22 cellular contexts compared by ENCODE assay signal in genomic region chr5:1195916-1196315, GRCh38. TPM values are rescaled to one million over a fixed set of nuclear protein-coding genes. Genes with fewer than 3 reads are reported as not detected.
DNase-seq lines count a peak whose midpoint lies in the region; ATAC-seq, FAIRE-seq and TF ChIP-seq lines count a peak whose summit lies in the region.
"Had no signal": no experiment of that assay in that cellular context is flagged by ENCODE, and none has a peak within 500 bp of the region (broad histone marks: within the 10 kb centered on the region; RNA-seq: fewer than 3 reads in every experiment).

No MANE protein-coding gene starts in this region.

- H4K5ac ChIP-seq in IMR-90 (ENCODE audit: low read depth, low read length) = no peak overlapping the region

- no peak overlapping the region for H3K4ac ChIP-seq in IMR-90 (ENCODE audit: low read depth, low read length)

- DNase-seq in Right ventricle myocardium superior (peak; percentile 20), left ventricle myocardium superior (no peak), IMR-90 (no peak), K562 (ENCODE audit: extremely low read depth in 1 of 4, low spot score in 3 of 4) (no peak), mesenteric fat pad (ENCODE audit: low spot score) (peak; percentile 51), gastrocnemius medialis (no peak)
- DNase-seq: 8988T; CD4-positive, alpha-beta memory T cell; DMS153; DMS79; GF-D8; H9 had no signal

- H3K23ac ChIP-seq in IMR-90 (ENCODE audit: low read depth, low read length) = no peak overlapping the region

- no peaks in the 10 kb centered on the region for H3K36me3 ChIP-seq in IMR-90 (ENCODE audit: control insufficient read depth, insufficient read depth, low read length)
- no peaks in the 10 kb centered on the region for H3K36me3 ChIP-seq in K562 (ENCODE audit: control insufficient read depth, insufficient read depth, low read length)
- no peaks in the 10 kb centered on the region for H3K36me3 ChIP-seq in gastrocnemius medialis
- H3K36me3 ChIP-seq: BLaER1 had no signal

- no peak overlapping the region for H2BK5ac ChIP-seq in IMR-90 (ENCODE audit: low read depth, low read length, poor library complexity, severe bottlenecking)

- no peak overlapping the region for H4K8ac ChIP-seq in IMR-90 (ENCODE audit: low read depth in 2 of 2, low read length in 2 of 2)

- peaks cover 13% of the 10 kb centered on the region; the same call in 1 of the 2 replicates for H3K27me3 ChIP-seq in IMR-90 (ENCODE audit: control insufficient read depth, insufficient read depth, low read length)
- H3K27me3 ChIP-seq in K562 (ENCODE audit: control insufficient read depth in 2 of 2, insufficient read depth in 2 of 2, low read length in 2 of 2) = no peaks in the 10 kb centered on the region; a peak in 1 of 5 replicates
- peaks cover under 1 to 14% (median 10%) of the 10 kb centered on the region in 3 donors for H3K27me3 ChIP-seq in gastrocnemius medialis

- intact Hi-C loops in Right ventricle myocardium superior (cut with DNase I) (no loop called here), left ventricle myocardium superior (cut with micrococcal nuclease) (no loop called here), IMR-90 (cut with micrococcal nuclease) (no loop called here), K562 (cut with micrococcal nuclease) (no loop called here), gastrocnemius medialis (cut with DNase I; ENCODE audit: low total_unique reads) (no loop called here)

- CTCF ChIA-PET in IMR-90 (lab: Yijun Ruan, JAX) = no interaction called here
- CTCF ChIA-PET in K562 (lab: Yijun Ruan, JAX; ENCODE audit: low intra/inter-chr PET ratio) = no interaction called here

- H4K20me1 ChIP-seq in IMR-90 (ENCODE audit: insufficient read depth, low read length) (no peaks in the 10 kb centered on the region), K562 (replicated peaks; ENCODE audit: control insufficient read depth, insufficient read depth, low read length) (no peaks in the 10 kb centered on the region)
- H4K20me1 ChIP-seq: BLaER1 had no signal

- H2AK9ac ChIP-seq in IMR-90 (replicated peaks; ENCODE audit: low read depth, low read length, poor library complexity) = peak overlapping the region; percentile 42

- no peak for FAIRE-seq in K562 (lab: Jason Lieb, UNC)
- FAIRE-seq: GM19239, H1 had no signal

- no peak overlapping the region for H2BK20ac ChIP-seq in IMR-90 (ENCODE audit: low read depth, low read length)

- H3K9me3 ChIP-seq in IMR-90 (ENCODE audit: control insufficient read depth, insufficient read depth, low read length) (no peaks in the 10 kb centered on the region), K562 (replicated peaks; ENCODE audit: control insufficient read depth, insufficient read depth, low read depth, low read length) (no peaks in the 10 kb centered on the region; the same call in 1 of the 2 replicates), gastrocnemius medialis (no peaks in the 10 kb centered on the region)
- H3K9me3 ChIP-seq: BLaER1 had no signal

- H3K9ac ChIP-seq in IMR-90 (ENCODE audit: low read depth, low read length) (no peak overlapping the region), K562 (ENCODE audit: insufficient read depth in 1 of 2, low read depth in 2 of 2, low read length in 2 of 2) (no peak overlapping the region)
- H3K9ac ChIP-seq: BLaER1 had no signal

- H3K79me1 ChIP-seq in IMR-90 (ENCODE audit: low read depth in 1 of 2, low read length in 2 of 2) = no peaks in the 10 kb centered on the region

- H3K9me1 ChIP-seq in IMR-90 (ENCODE audit: insufficient read depth, low read length) = no peaks in the 10 kb centered on the region
- H3K9me1 ChIP-seq in K562 (ENCODE audit: control insufficient read depth, insufficient read depth, low read length) = no peaks in the 10 kb centered on the region

- H3K27ac ChIP-seq in IMR-90 (ENCODE audit: insufficient read depth, low read length) = no peak overlapping the region
- no peak overlapping the region for H3K27ac ChIP-seq in K562 (ENCODE audit: extremely low read depth, low read depth, low read length)
- no peak overlapping the region for H3K27ac ChIP-seq in gastrocnemius medialis
- H3K27ac ChIP-seq: BLaER1 had no signal

- H3K79me2 ChIP-seq in K562 (ENCODE audit: control insufficient read depth, insufficient read depth, low read length) = no peaks in the 10 kb centered on the region

- TF ChIP-seq POLR2A in IMR-90 (IDR thresholded peaks at IDR 0.05; ENCODE audit: low read depth, low read length) (no peak), K562 (conservative IDR thresholded peaks at IDR 0.05) (no peak), gastrocnemius medialis (IDR thresholded peaks at IDR 0.05) (no peak)

- H3K56ac ChIP-seq in IMR-90 (ENCODE audit: extremely low read depth, insufficient read depth, low read length) = no peak overlapping the region

- H3K4me3 ChIP-seq in IMR-90 (ENCODE audit: insufficient read depth, low read depth, low read length) = no peak overlapping the region
- no peak overlapping the region for H3K4me3 ChIP-seq in K562
- no peak overlapping the region for H3K4me3 ChIP-seq in gastrocnemius medialis
- H3K4me3 ChIP-seq: BLaER1 had no signal

- ATAC-seq in Right ventricle myocardium superior (ENCODE audit: poor library complexity) = no peak
- ATAC-seq in left ventricle myocardium superior = no peak
- ATAC-seq in IMR-90 (ENCODE audit: low read depth) = no peak
- no peak for ATAC-seq in K562
- ATAC-seq in HG02870 (IDR thresholded peaks at IDR 0.05; ENCODE audit: unreplicated experiment) = no peak
- ATAC-seq in gastrocnemius medialis = no peak
- no peak for ATAC-seq in GM18520 (IDR thresholded peaks at IDR 0.05; ENCODE audit: unreplicated experiment)

- no peak overlapping the region for H2BK120ac ChIP-seq in IMR-90 (ENCODE audit: low read depth, low read length)

- H2BK15ac ChIP-seq in IMR-90 (ENCODE audit: low read depth, low read length) = no peak overlapping the region

- no peak for TF ChIP-seq RAD21 in IMR-90 (IDR thresholded peaks at IDR 0.05; ENCODE audit: low read length)
- no peak for TF ChIP-seq RAD21 in K562 (CRISPR knock-in tag; conservative IDR thresholded peaks at IDR 0.05 in 1 of 2, IDR thresholded peaks at IDR 0.05 in 1 of 2)

- H3K14ac ChIP-seq in IMR-90 (replicated peaks; ENCODE audit: low read depth, low read length) = no peak overlapping the region

- H3K4me1 ChIP-seq in IMR-90 (ENCODE audit: control insufficient read depth, insufficient read depth, low read length) (no peaks in the 10 kb centered on the region), K562 (replicated peaks in 1 of 2; ENCODE audit: control insufficient read depth in 2 of 2, insufficient read depth in 2 of 2, low read length in 2 of 2) (peaks cover 38 to 57% of the 10 kb centered on the region in 2 experiments), gastrocnemius medialis (no peaks in the 10 kb centered on the region)

- WGBS in IMR-90 (ENCODE audit: extremely low coverage in 2 of 2, insufficient read length in 1 of 2), 2 experiments = 47% methylated on average over 3 of the region's 24 CpGs; no CpG with 5 or more reads in 1 of the 2 experiments
- 60% methylated on average over 18 of the region's 24 CpGs for WGBS in K562 (ENCODE audit: insufficient coverage, low coverage, missing lambda C conversion rate)

- dilution Hi-C loops in IMR-90 (cut with HindIII; ENCODE audit: low sequenced_read_pairs, unreplicated experiment) = no loop called here

- in situ Hi-C loops in IMR-90 (cut with MboI; ENCODE audit: low sequenced_read_pairs) (no loop called here), K562 (cut with MboI) (no loop called here), gastrocnemius medialis (cut with MboI; ENCODE audit: low sequenced_read_pairs in 4 of 4) (no loop called here)

- H3K4me2 ChIP-seq in IMR-90 (ENCODE audit: low read depth, low read length) = no peak overlapping the region
- no peak overlapping the region for H3K4me2 ChIP-seq in K562 (ENCODE audit: insufficient read depth, low read length)
- H3K4me2 ChIP-seq: BLaER1 had no signal

- TF ChIP-seq EP300 in K562 (IDR thresholded peaks at IDR 0.05; ENCODE audit: low read length) = no peak

- BruUV-seq in IMR-90 (replicated peaks; lab: Mats Ljungman, UMichigan) (no TSS peak), K562 (replicated peaks; lab: Mats Ljungman, UMichigan) (no TSS peak)

- peak overlapping the region; percentile 11 for H2AFZ ChIP-seq in IMR-90 (replicated peaks; ENCODE audit: low read length, poor library complexity)
- no peak overlapping the region; the same call in 1 of the 2 replicates for H2AFZ ChIP-seq in K562 (ENCODE audit: low read depth, low read length)

- H3K18ac ChIP-seq in IMR-90 (ENCODE audit: low read depth, low read length) = no peak overlapping the region

- POLR2A ChIA-PET in IMR-90 (lab: Charles Lee; ENCODE audit: unreplicated experiment) (no interaction called here), K562 (lab: Yijun Ruan, JAX) (no interaction called here)

- H4K91ac ChIP-seq in IMR-90 (ENCODE audit: insufficient read depth, low read depth, low read length) = no peak overlapping the region

- no peak for TF ChIP-seq CTCF in IMR-90 (conservative IDR thresholded peaks at IDR 0.05; ENCODE audit: low read depth, low read length)
- no peak for TF ChIP-seq CTCF in K562 (IDR thresholded peaks at IDR 0.05 in 2 of 3, conservative IDR thresholded peaks at IDR 0.05 in 1 of 3; ENCODE audit: insufficient read depth in 2 of 3, low read depth in 1 of 3, low read length in 3 of 3)
- TF ChIP-seq CTCF in gastrocnemius medialis (IDR thresholded peaks at IDR 0.05 in 4 of 5, conservative IDR thresholded peaks at IDR 0.05 in 1 of 5) = no peak

- no peak overlapping the region for H2AK5ac ChIP-seq in IMR-90 (ENCODE audit: low read depth, low read length)

RNA-seq across cellular contexts. Expression of gene SLC6A19, which starts 5.5 kb away (rescaled TPM):
- not detected for total RNA-seq in Right ventricle myocardium superior
- total RNA-seq in left ventricle myocardium superior = not detected
- not detected in 2 replicates for total RNA-seq in IMR-90 (2012; rRNA removed)
- polyA plus RNA-seq in IMR-90 (2012; rRNA removed) = not detected in 2 replicates
- polyA plus RNA-seq in IMR-90 (2012; cell fraction: cytosol; rRNA removed) = not detected in 2 replicates
- polyA plus RNA-seq in IMR-90 (2012; cell fraction: nucleus; rRNA removed; ENCODE audit: low replicate concordance) = 0.01 TPM in 1 of 2 replicates, not detected in the other
- total RNA-seq in K562 (2011; cell fraction: chromatin; rRNA removed; ENCODE audit: low replicate concordance) = 1.7 and 3.2 TPM in 2 replicates
- total RNA-seq in K562 (2011; cell fraction: nucleolus; rRNA removed) = 2.1 and 2.2 TPM in 2 replicates
- total RNA-seq in K562 (2011; cell fraction: nucleoplasm; rRNA removed) = 1.5 and 1.6 TPM in 2 replicates
- total RNA-seq in K562 (2014; rRNA removed) = 0.59 and 1.3 TPM in 2 replicates
- 0.26 and 0.47 TPM in 2 replicates for total RNA-seq in K562 (2014; rRNA removed; fragmentation: Illumina TruSeq; extraction: Trizol)
- total RNA-seq in K562 (2015; rRNA removed; fragmentation: Illumina TruSeq; extraction: Trizol) = 0.43 and 0.49 TPM in 2 replicates
- total RNA-seq in K562 (2021) = 1.3 and 1.6 TPM in 2 replicates
- 0.26 and 0.65 TPM in 2 replicates for polyA plus RNA-seq in K562 (2011; rRNA removed)
- 0.27 and 1.1 TPM in 2 replicates for polyA plus RNA-seq in K562 (2011; cell fraction: cytosol; rRNA removed)
- 1.4 and 5.0 TPM in 2 replicates for polyA plus RNA-seq in K562 (2011; cell fraction: nucleus; rRNA removed)
- 4.1 and 5.2 TPM in 2 replicates for polyA plus RNA-seq in K562 (2012)
- 0.74 and 1.1 TPM in 2 replicates for polyA plus RNA-seq in K562 (2014; fragmentation: Illumina TruSeq; extraction: Trizol)
- under 1 TPM; 0.03 to 0.04 TPM for polyA plus RNA-seq in K562 (2014; fragmentation: Nextera tagmentation; extraction: Ambion mirVana)
- polyA plus RNA-seq in K562 (2014; rRNA removed) = 1.0 and 1.1 TPM in 2 replicates
- 0.21 and 1.3 TPM in 2 replicates for polyA minus RNA-seq in K562 (2011; rRNA and poly(A)+ RNA removed)
- 0.27 and 0.95 TPM in 2 replicates for polyA minus RNA-seq in K562 (2011; cell fraction: cytosol; rRNA and poly(A)+ RNA removed)
- polyA minus RNA-seq in K562 (2011; cell fraction: nucleus; rRNA and poly(A)+ RNA removed) = 0.22 and 0.67 TPM in 2 replicates
- 0.32 TPM for total RNA-seq in mesenteric fat pad
- under 1 TPM in 1 of 4 donors, not detected in 3; 0.05 TPM for total RNA-seq in gastrocnemius medialis
- total RNA-seq: A673; CD4-positive, alpha-beta memory T cell; Daoy; H1; H9; HT-29 had no signal
- polyA plus RNA-seq: AG04450; CD14-positive monocyte; CD4-positive, alpha-beta memory T cell had no signal

RNA-seq across cellular contexts. Expression of gene SLC6A18, which starts 29.3 kb away (rescaled TPM):
- total RNA-seq in Right ventricle myocardium superior (not detected), left ventricle myocardium superior (not detected), IMR-90 (2012; rRNA removed) (not detected in 2 replicates), K562 (2014; rRNA removed) (not detected in 2 replicates), K562 (2014; rRNA removed; fragmentation: Illumina TruSeq; extraction: Trizol) (not detected in 2 replicates), K562 (2015; rRNA removed; fragmentation: Illumina TruSeq; extraction: Trizol) (not detected in 2 replicates), K562 (2021) (not detected in 2 replicates), mesenteric fat pad (not detected), gastrocnemius medialis (not detected)
- polyA plus RNA-seq in IMR-90 (2012; rRNA removed) (not detected in 2 replicates), K562 (2011; rRNA removed) (not detected in 2 replicates), K562 (2014; fragmentation: Illumina TruSeq; extraction: Trizol) (not detected in 2 replicates), K562 (2014; fragmentation: Nextera tagmentation; extraction: Ambion mirVana) (not detected), K562 (2014; rRNA removed) (not detected in 2 replicates)
- polyA plus RNA-seq in IMR-90 (2012; cell fraction: cytosol; rRNA removed) = not detected in 2 replicates
- polyA plus RNA-seq in IMR-90 (2012; cell fraction: nucleus; rRNA removed; ENCODE audit: low replicate concordance) = not detected in 2 replicates
- not detected in 2 replicates for total RNA-seq in K562 (2011; cell fraction: chromatin; rRNA removed; ENCODE audit: low replicate concordance)
- total RNA-seq in K562 (2011; cell fraction: nucleolus; rRNA removed) = not detected in 2 replicates
- not detected in 2 replicates for total RNA-seq in K562 (2011; cell fraction: nucleoplasm; rRNA removed)
- polyA plus RNA-seq in K562 (2011; cell fraction: cytosol; rRNA removed) = not detected in 2 replicates
- not detected in 2 replicates for polyA plus RNA-seq in K562 (2011; cell fraction: nucleus; rRNA removed)
- not detected in 2 replicates for polyA plus RNA-seq in K562 (2012)
- not detected in 2 replicates for polyA minus RNA-seq in K562 (2011; rRNA and poly(A)+ RNA removed)
- not detected in 2 replicates for polyA minus RNA-seq in K562 (2011; cell fraction: cytosol; rRNA and poly(A)+ RNA removed)
- not detected in 2 replicates for polyA minus RNA-seq in K562 (2011; cell fraction: nucleus; rRNA and poly(A)+ RNA removed)
- total RNA-seq: A673; CD4-positive, alpha-beta memory T cell; Daoy; H1; H9; HT-29 had no signal
- polyA plus RNA-seq: AG04450; CD14-positive monocyte; CD4-positive, alpha-beta memory T cell; H1 had no signal

Comparison
In these comparisons a context has a peak if more than half of its experiments do, and no peak if none do; other contexts are left out.
1. DNase-seq: peak in Right ventricle myocardium superior (single experiment) and mesenteric fat pad (single experiment); none in left ventricle myocardium superior (single experiment), IMR-90 (single experiment), K562 (0 of 4) and gastrocnemius medialis (0 of 2).